ENCODE assay signal across 8 cellular contexts in the genomic region with DNA sequence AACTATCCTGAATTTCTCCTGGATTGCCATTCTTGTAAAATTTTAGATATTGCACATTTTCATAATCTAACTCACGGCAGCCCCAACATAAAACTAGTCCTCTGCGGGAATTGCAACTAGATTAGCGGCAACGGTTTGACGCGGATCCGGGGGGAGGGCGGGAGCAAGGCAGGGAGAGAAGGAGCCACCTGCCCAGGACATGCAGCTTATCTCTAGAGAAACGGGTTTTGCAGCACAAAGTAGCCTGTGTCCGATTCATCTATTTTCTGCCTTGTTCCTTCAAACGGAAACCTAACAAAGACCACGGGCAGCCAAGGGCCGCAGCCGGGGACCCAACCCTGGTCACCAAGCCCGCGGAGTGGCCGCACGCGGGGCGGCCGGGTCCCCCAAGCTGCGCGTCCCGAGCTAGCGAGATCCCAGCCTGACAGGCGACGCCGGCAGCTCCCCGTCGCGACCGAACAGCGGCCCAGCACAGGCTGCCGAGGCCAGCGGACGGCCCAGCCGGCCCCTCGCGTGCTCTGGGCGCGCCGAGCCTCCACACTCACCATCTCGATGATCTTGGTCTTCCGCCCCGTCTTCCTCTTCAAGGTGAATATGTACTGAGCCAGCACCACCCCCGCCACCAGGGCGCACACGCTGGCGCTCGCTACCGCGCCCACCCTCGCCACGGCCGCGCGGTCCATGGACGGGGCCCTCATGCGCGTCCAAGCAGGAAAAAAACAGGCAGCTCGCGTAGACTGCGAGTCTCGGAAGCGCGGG. TPM values are rescaled to one million over a fixed set of nuclear protein-coding genes. Genes with fewer than 3 reads are reported as not detected.
DNase-seq lines count a peak whose midpoint lies in the region; ATAC-seq and TF ChIP-seq lines count a peak whose summit lies in the region.

A gene (minus strand): TSS at position 754 of the 759 bp plus-strand sequence. CDS start 71 bp downstream, at position 683.

- intact Hi-C loops in Caco-2 (cut with micrococcal nuclease; ENCODE audit: unreplicated experiment) (loop anchor here (1.0 to 5.0 kb wide), 4 partner anchors 18 to 105 kb away; a partner anchor contains a TSS), body of pancreas (cut with DNase I) (no loop called here), sigmoid colon (cut with DNase I) (loop anchor here (2.0 to 10.0 kb wide), 5 partner anchors 47 to 567 kb away; a partner anchor contains a TSS)

- CTCF ChIA-PET in Caco-2 (lab: Charles Lee), result interaction anchor here (0.6 to 2.2 kb wide), 4 partner anchors 18 to 216 kb away, joined by 3 to 14 read pairs (median 5); a partner anchor contains a TSS

- peaks cover 7% of the 10 kb centered on the region for H3K4me1 Mint-ChIP-seq in Caco-2 (ENCODE audit: low read depth, unreplicated experiment)

- no peaks in the 10 kb centered on the region for H3K27me3 ChIP-seq in Caco-2 (replicated peaks; ENCODE audit: control insufficient read depth, insufficient read depth, low read length)
- no peaks in the 10 kb centered on the region for H3K27me3 ChIP-seq in RWPE2 (ENCODE audit: insufficient read depth, poor library complexity, severe bottlenecking)
- no peaks in the 10 kb centered on the region for H3K27me3 ChIP-seq in body of pancreas
- no peaks in the 10 kb centered on the region for H3K27me3 ChIP-seq in iPS-18a (ENCODE audit: control insufficient read depth, insufficient read depth, low read length)
- H3K27me3 ChIP-seq in sigmoid colon, result no peaks in the 10 kb centered on the region

- H3K4me1 ChIP-seq in Caco-2 (0 out of 2 replicates have a peak, but pooled peaks cover 5% of the 10 kb centered on the region), RWPE2 (ENCODE audit: insufficient read depth, poor library complexity, severe bottlenecking) (peaks cover 15% of the 10 kb centered on the region), body of pancreas (peaks cover 23% of the 10 kb centered on the region), iPS-18a (ENCODE audit: control insufficient read depth, low read depth, low read length) (peaks cover 9% of the 10 kb centered on the region), sigmoid colon (peaks cover 0 to 30% (median 17%) of the 10 kb centered on the region in 4 donors)

- 0% methylated on average over 9 to 66 of the region's 66 CpGs for WGBS in body of pancreas, 2 donors
- 0% methylated on average over 66 of the region's 66 CpGs for WGBS in sigmoid colon, 2 donors

- peak within 1 kb of the TSS; percentile 97 for H3K4me3 Mint-ChIP-seq in Caco-2 (ENCODE audit: unreplicated experiment)

- peak within 1 kb of the TSS; percentile 91 for H3K4me3 ChIP-seq in Caco-2 (ENCODE audit: low read depth, low read length)
- H3K4me3 ChIP-seq in RWPE2 (ENCODE audit: severe bottlenecking), result peak within 1 kb of the TSS; percentile 64
- H3K4me3 ChIP-seq in body of pancreas, result peak within 1 kb of the TSS; percentile 79 to 98
- peak within 1 kb of the TSS; percentile 93 for H3K4me3 ChIP-seq in iPS-18a (ENCODE audit: low read length)
- peak within 1 kb of the TSS; percentile 64 to 74 (median 68) for H3K4me3 ChIP-seq in sigmoid colon

- no peak for TF ChIP-seq CTCF in Caco-2 (IDR thresholded peaks at IDR 0.05; ENCODE audit: insufficient read depth in 1 of 2, low read depth in 1 of 2, low read length in 1 of 2, severe bottlenecking in 1 of 2, unreplicated experiment in 1 of 2)
- TF ChIP-seq CTCF in RWPE2 (IDR thresholded peaks at IDR 0.05; ENCODE audit: poor library complexity, severe bottlenecking), result no peak
- TF ChIP-seq CTCF in body of pancreas (IDR thresholded peaks at IDR 0.05), result peak in 1 of 7 experiments; percentile 21
- no peak for TF ChIP-seq CTCF in sigmoid colon (IDR thresholded peaks at IDR 0.05)

- peak; percentile 51 to 64 for DNase-seq in Caco-2
- DNase-seq in RWPE2 (ENCODE audit: low spot score), result no peak
- peak; percentile 37 to 62 (median 55) for DNase-seq in body of pancreas
- peak; percentile 72 for DNase-seq in sigmoid colon
- DNase-seq in amniotic stem cell (lab: John Stamatoyannopoulos, UW), result no peak

- POLR2A ChIA-PET in Caco-2 (lab: Charles Lee), result interaction anchor here (0.6 to 1.4 kb wide), 3 partner anchors 10 to 216 kb away, joined by 3 to 13 read pairs (median 4); a partner anchor contains a TSS

- no TSS peak for BruUV-seq in Caco-2 (replicated peaks; lab: Mats Ljungman, UMichigan)

- peaks cover 19% of the 10 kb centered on the region for H3K9me3 Mint-ChIP-seq in Caco-2 (ENCODE audit: unreplicated experiment)

- peak within 1 kb of the TSS; percentile 81 for H3K9ac ChIP-seq in iPS-18a (ENCODE audit: low read length)

- peak within 1 kb of the TSS; percentile 69 for H3K27ac ChIP-seq in RWPE2 (ENCODE audit: poor library complexity, severe bottlenecking)
- H3K27ac ChIP-seq in body of pancreas, result peak within 1 kb of the TSS; percentile 84 to 91 (median 88)
- peak within 1 kb of the TSS; percentile 44 for H3K27ac ChIP-seq in iPS-18a (ENCODE audit: low read length)
- peak within 1 kb of the TSS; percentile 89 to 97 (median 92) for H3K27ac ChIP-seq in sigmoid colon

- no peaks in the 10 kb centered on the region for H3K9me3 ChIP-seq in Caco-2
- H3K9me3 ChIP-seq in RWPE2 (ENCODE audit: severe bottlenecking), result no peaks in the 10 kb centered on the region
- H3K9me3 ChIP-seq in body of pancreas, result peaks cover 0 to 3% (median 0%) of the 10 kb centered on the region in 3 donors
- H3K9me3 ChIP-seq in iPS-18a (ENCODE audit: control insufficient read depth, low read depth, low read length), result peaks cover 4% of the 10 kb centered on the region
- H3K9me3 ChIP-seq in sigmoid colon, result no peaks in the 10 kb centered on the region

- peak; percentile 49 for ATAC-seq in GM19395 (IDR thresholded peaks at IDR 0.05; ENCODE audit: unreplicated experiment)
- ATAC-seq in HG03457 (IDR thresholded peaks at IDR 0.05; ENCODE audit: unreplicated experiment), result peak; percentile 29
- ATAC-seq in RWPE2 (ENCODE audit: low read depth), result peak; percentile 43
- peak; percentile 37 for ATAC-seq in body of pancreas

- H3K36me3 ChIP-seq in Caco-2 (ENCODE audit: control insufficient read depth, insufficient read depth, low read length) (no peaks in the 10 kb centered on the region), RWPE2 (ENCODE audit: low read depth) (0 out of 2 replicates have a peak, but pooled peaks cover 3% of the 10 kb centered on the region), body of pancreas (replicated peaks in 1 of 2; ENCODE audit: insufficient read depth in 1 of 2, low read depth in 2 of 2) (no peaks in the 10 kb centered on the region), iPS-18a (ENCODE audit: control insufficient read depth, low read depth, low read length) (no peaks in the 10 kb centered on the region), sigmoid colon (no peaks in the 10 kb centered on the region)

- H3K27ac Mint-ChIP-seq in Caco-2 (ENCODE audit: unreplicated experiment), result peak within 1 kb of the TSS; percentile 87

- H3K36me3 Mint-ChIP-seq in Caco-2 (ENCODE audit: insufficient read depth, unreplicated experiment), result peaks cover 14% of the 10 kb centered on the region

- H3K27me3 Mint-ChIP-seq in Caco-2 (ENCODE audit: insufficient read depth, unreplicated experiment), result no peaks in the 10 kb centered on the region

- TF ChIP-seq EP300 in sigmoid colon (IDR thresholded peaks at IDR 0.05), result no peak

- TF ChIP-seq POLR2A in body of pancreas (IDR thresholded peaks at IDR 0.05) (peak; percentile 52 to 66 (median 63)), sigmoid colon (IDR thresholded peaks at IDR 0.05) (peak; percentile 47 to 56)

RNA-seq across cellular contexts. Expression of the gene that starts here (rescaled TPM):
- total RNA-seq in Caco-2 (2022) (32.6 and 38.9 TPM in 2 replicates), body of pancreas (10 to 100 TPM; 20.4 to 26.5 TPM), sigmoid colon (10 to 100 TPM; 20.6 to 29.6 (median 28.0) TPM)
- 100 to 1,000 TPM in 1 of 3 donors, 10 to 100 TPM in 2; 86.5 to 270 (median 96.1) TPM for polyA plus RNA-seq in sigmoid colon

Comparison
In these comparisons a context has a peak if more than half of its experiments do, and no peak if none do; other contexts are left out.
1. DNase-seq: peak in Caco-2 (2 of 2), body of pancreas (4 of 4) and sigmoid colon (single experiment); none in RWPE2 (single experiment) and amniotic stem cell (single experiment).
2. Peak in every context shown above with its lines, with median percentiles within 50 percentile points of each other: H3K4me3 ChIP-seq, ATAC-seq and H3K27ac ChIP-seq.